ENCODE assay signal across 1 cellular context in the genomic region with DNA sequence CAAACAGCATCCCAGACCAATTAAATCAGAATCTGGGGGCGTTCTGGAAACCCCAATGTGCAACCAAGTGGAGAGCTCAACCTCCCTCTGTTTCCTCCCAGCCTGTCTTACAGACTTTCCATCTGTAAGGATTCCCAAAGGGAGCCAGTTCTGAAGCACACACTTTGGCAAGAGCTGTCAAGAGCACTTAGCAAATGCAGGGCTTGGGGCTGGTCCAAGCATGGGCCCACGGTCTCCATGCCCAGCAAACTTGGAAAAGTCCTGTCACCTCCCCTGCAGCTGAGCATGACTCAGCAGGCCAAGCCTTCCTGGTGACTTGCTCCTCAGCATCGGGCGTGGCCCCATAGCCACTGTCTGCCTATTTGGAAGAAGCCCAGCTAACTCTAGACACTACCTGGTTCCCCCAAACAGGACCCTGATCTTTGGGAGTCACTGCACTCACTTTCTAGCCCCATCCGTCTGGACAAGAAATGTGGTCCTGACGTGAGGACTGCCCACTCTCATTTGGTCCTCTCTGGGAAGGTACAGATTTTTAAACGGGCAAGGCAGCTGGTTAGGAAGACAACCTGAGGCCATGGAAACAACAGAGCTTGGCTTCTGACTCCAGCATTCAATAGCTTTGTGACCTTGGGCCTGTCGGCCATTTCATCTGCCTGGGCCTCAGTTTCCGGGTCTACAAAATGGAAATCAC.
TF ChIP-seq lines count a peak whose summit lies in the region.

No MANE protein-coding gene starts in this region.

TF ChIP-seq in GM23338, 12 proteins besides CTCF, POLR2A, EP300 and RAD21 (continued from another document):
- TF ChIP-seq, protein P1, sequence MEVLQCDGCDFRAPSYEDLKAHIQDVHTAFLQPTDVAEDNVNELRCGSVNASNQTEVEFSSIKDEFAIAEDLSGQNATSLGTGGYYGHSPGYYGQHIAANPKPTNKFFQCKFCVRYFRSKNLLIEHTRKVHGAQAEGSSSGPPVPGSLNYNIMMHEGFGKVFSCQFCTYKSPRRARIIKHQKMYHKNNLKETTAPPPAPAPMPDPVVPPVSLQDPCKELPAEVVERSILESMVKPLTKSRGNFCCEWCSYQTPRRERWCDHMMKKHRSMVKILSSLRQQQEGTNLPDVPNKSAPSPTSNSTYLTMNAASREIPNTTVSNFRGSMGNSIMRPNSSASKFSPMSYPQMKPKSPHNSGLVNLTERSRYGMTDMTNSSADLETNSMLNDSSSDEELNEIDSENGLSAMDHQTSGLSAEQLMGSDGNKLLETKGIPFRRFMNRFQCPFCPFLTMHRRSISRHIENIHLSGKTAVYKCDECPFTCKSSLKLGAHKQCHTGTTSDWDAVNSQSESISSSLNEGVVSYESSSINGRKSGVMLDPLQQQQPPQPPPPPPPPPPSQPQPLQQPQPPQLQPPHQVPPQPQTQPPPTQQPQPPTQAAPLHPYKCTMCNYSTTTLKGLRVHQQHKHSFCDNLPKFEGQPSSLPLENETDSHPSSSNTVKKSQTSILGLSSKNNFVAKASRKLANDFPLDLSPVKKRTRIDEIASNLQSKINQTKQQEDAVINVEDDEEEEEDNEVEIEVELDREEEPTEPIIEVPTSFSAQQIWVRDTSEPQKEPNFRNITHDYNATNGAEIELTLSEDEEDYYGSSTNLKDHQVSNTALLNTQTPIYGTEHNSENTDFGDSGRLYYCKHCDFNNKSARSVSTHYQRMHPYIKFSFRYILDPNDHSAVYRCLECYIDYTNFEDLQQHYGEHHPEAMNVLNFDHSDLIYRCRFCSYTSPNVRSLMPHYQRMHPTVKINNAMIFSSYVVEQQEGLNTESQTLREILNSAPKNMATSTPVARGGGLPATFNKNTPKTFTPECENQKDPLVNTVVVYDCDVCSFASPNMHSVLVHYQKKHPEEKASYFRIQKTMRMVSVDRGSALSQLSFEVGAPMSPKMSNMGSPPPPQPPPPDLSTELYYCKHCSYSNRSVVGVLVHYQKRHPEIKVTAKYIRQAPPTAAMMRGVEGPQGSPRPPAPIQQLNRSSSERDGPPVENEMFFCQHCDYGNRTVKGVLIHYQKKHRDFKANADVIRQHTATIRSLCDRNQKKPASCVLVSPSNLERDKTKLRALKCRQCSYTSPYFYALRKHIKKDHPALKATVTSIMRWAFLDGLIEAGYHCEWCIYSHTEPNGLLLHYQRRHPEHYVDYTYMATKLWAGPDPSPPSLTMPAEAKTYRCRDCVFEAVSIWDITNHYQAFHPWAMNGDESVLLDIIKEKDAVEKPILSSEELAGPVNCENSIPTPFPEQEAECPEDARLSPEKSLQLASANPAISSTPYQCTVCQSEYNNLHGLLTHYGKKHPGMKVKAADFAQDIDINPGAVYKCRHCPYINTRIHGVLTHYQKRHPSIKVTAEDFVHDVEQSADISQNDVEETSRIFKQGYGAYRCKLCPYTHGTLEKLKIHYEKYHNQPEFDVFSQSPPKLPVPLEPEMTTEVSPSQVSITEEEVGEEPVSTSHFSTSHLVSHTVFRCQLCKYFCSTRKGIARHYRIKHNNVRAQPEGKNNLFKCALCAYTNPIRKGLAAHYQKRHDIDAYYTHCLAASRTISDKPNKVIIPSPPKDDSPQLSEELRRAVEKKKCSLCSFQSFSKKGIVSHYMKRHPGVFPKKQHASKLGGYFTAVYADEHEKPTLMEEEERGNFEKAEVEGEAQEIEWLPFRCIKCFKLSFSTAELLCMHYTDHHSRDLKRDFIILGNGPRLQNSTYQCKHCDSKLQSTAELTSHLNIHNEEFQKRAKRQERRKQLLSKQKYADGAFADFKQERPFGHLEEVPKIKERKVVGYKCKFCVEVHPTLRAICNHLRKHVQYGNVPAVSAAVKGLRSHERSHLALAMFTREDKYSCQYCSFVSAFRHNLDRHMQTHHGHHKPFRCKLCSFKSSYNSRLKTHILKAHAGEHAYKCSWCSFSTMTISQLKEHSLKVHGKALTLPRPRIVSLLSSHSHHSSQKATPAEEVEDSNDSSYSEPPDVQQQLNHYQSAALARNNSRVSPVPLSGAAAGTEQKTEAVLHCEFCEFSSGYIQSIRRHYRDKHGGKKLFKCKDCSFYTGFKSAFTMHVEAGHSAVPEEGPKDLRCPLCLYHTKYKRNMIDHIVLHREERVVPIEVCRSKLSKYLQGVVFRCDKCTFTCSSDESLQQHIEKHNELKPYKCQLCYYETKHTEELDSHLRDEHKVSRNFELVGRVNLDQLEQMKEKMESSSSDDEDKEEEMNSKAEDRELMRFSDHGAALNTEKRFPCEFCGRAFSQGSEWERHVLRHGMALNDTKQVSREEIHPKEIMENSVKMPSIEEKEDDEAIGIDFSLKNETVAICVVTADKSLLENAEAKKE (CRISPR knock-in tag; IDR thresholded peaks at IDR 0.05) = no peak
- TF ChIP-seq ZNF331 (CRISPR knock-in tag; IDR thresholded peaks at IDR 0.05; ENCODE audit: low read depth) (no peak), EZH2 (IDR thresholded peaks at IDR 0.05; ENCODE audit: low read depth, unreplicated experiment) (no peak), STAT1 (IDR thresholded peaks at IDR 0.05; ENCODE audit: unreplicated experiment) (no peak), NANOG (IDR thresholded peaks at IDR 0.05; ENCODE audit: borderline replicate concordance) (no peak), POLR2AphosphoS5 (IDR thresholded peaks at IDR 0.05; ENCODE audit: low read depth) (no peak; the same call in 1 of the 2 replicates), CREB1 (CRISPR knock-in tag; IDR thresholded peaks at IDR 0.05; ENCODE audit: low read depth) (no peak), EZH2phosphoT487 (IDR thresholded peaks at IDR 0.05; ENCODE audit: unreplicated experiment) (no peak)
- TF ChIP-seq, protein P2, sequence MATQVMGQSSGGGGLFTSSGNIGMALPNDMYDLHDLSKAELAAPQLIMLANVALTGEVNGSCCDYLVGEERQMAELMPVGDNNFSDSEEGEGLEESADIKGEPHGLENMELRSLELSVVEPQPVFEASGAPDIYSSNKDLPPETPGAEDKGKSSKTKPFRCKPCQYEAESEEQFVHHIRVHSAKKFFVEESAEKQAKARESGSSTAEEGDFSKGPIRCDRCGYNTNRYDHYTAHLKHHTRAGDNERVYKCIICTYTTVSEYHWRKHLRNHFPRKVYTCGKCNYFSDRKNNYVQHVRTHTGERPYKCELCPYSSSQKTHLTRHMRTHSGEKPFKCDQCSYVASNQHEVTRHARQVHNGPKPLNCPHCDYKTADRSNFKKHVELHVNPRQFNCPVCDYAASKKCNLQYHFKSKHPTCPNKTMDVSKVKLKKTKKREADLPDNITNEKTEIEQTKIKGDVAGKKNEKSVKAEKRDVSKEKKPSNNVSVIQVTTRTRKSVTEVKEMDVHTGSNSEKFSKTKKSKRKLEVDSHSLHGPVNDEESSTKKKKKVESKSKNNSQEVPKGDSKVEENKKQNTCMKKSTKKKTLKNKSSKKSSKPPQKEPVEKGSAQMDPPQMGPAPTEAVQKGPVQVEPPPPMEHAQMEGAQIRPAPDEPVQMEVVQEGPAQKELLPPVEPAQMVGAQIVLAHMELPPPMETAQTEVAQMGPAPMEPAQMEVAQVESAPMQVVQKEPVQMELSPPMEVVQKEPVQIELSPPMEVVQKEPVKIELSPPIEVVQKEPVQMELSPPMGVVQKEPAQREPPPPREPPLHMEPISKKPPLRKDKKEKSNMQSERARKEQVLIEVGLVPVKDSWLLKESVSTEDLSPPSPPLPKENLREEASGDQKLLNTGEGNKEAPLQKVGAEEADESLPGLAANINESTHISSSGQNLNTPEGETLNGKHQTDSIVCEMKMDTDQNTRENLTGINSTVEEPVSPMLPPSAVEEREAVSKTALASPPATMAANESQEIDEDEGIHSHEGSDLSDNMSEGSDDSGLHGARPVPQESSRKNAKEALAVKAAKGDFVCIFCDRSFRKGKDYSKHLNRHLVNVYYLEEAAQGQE (IDR thresholded peaks at IDR 0.05; ENCODE audit: unreplicated experiment) = no peak
